Comparison of ENCODE assay signal across 19 cellular contexts in genomic region chr16:83804366-83804765, GRCh38. TPM values are rescaled to one million over a fixed set of nuclear protein-coding genes. Genes with fewer than 3 reads are reported as not detected.
DNase-seq lines count a peak whose midpoint lies in the region; ATAC-seq and TF ChIP-seq lines count a peak whose summit lies in the region.
"Had no signal": no experiment of that assay in that cellular context is flagged by ENCODE, and none has a peak within 500 bp of the region (broad histone marks: within the 10 kb centered on the region; RNA-seq: fewer than 3 reads in every experiment).

No MANE protein-coding gene starts in this region.

- BruUV-seq in Calu3 (replicated peaks; lab: Mats Ljungman, UMichigan) (no TSS peak), PC-3 (replicated peaks; lab: Mats Ljungman, UMichigan) (no TSS peak)

- no peaks in the 10 kb centered on the region for H4K20me1 ChIP-seq in PC-3 (ENCODE audit: low read length)

- CTCF ChIA-PET in Calu3 (lab: Charles Lee) (no interaction called here), PC-3 (lab: Charles Lee) (no interaction called here)

- no peaks in the 10 kb centered on the region for H3K36me3 ChIP-seq in PC-3 (ENCODE audit: low read depth, low read length)
- H3K36me3 ChIP-seq in neutrophil = peaks cover 5% of the 10 kb centered on the region

- peaks cover 13% of the 10 kb centered on the region for H3K27me3 Mint-ChIP-seq in Calu3 (ENCODE audit: unreplicated experiment)

- H3K27me3 ChIP-seq in PC-3 (ENCODE audit: low read length) (no peaks in the 10 kb centered on the region), neutrophil (no peaks in the 10 kb centered on the region)

- H3K27ac ChIP-seq in PC-3 (ENCODE audit: low read length) = peak overlapping the region; percentile 95
- H3K27ac ChIP-seq in neutrophil = peak overlapping the region; percentile 94

- intact Hi-C loops in Calu3 (cut with micrococcal nuclease; ENCODE audit: unreplicated experiment) = no loop called here
- intact Hi-C loops in PC-3 (cut with micrococcal nuclease) = no loop called here

- no peaks in the 10 kb centered on the region for H3K9me2 ChIP-seq in PC-3 (replicated peaks; ENCODE audit: low read length)
- H3K9me2 ChIP-seq: SK-N-SH had no signal

- TF ChIP-seq CTCF in Calu3 (IDR thresholded peaks at IDR 0.05; ENCODE audit: unreplicated experiment) = no peak
- no peak for TF ChIP-seq CTCF in PC-3 (conservative IDR thresholded peaks at IDR 0.05; ENCODE audit: low read depth, low read length)
- TF ChIP-seq CTCF in neutrophil (IDR thresholded peaks at IDR 0.05) = no peak
- no peak for TF ChIP-seq CTCF in GM10266 (IDR thresholded peaks at IDR 0.05; ENCODE audit: control insufficient read depth, insufficient read depth, low read depth, missing control alignments)

- H3K9ac ChIP-seq in PC-3 (ENCODE audit: low read length) = peak overlapping the region; percentile 67
- H3K9ac ChIP-seq: SK-N-SH had no signal

- H3K4me2 ChIP-seq in PC-3 (ENCODE audit: low read length) = peak overlapping the region; percentile 80
- H3K4me2 ChIP-seq: SK-N-SH had no signal

- no peaks in the 10 kb centered on the region for H3K9me3 Mint-ChIP-seq in Calu3 (ENCODE audit: low read depth, unreplicated experiment)

- no peak overlapping the region for H3K4me3 Mint-ChIP-seq in Calu3 (ENCODE audit: low read depth, unreplicated experiment)

- H3K4me3 ChIP-seq in PC-3 (ENCODE audit: low read length) = peak overlapping the region; percentile 50; the same call in 1 of the 2 replicates
- no peak overlapping the region for H3K4me3 ChIP-seq in neutrophil (ENCODE audit: low read depth in 1 of 2, low read length in 1 of 2)

- no peak for ATAC-seq in PC-3
- peak; percentile 55 for ATAC-seq in esophagus mucosa
- ATAC-seq in GM21786 (IDR thresholded peaks at IDR 0.05; ENCODE audit: unreplicated experiment) = no peak
- ATAC-seq in GM21529 (IDR thresholded peaks at IDR 0.05; ENCODE audit: unreplicated experiment) = no peak

- peak overlapping the region; percentile 62 for H2AFZ ChIP-seq in PC-3 (ENCODE audit: low read length)

- POLR2A ChIA-PET in PC-3 (lab: Charles Lee; ENCODE audit: unreplicated experiment) = no interaction called here

- peaks cover 14% of the 10 kb centered on the region for H3K79me2 ChIP-seq in PC-3 (ENCODE audit: low read length)

- peaks cover 42% of the 10 kb centered on the region for H3K4me1 ChIP-seq in PC-3 (ENCODE audit: insufficient read depth, low read length)
- peaks cover 61% of the 10 kb centered on the region in 2 experiments for H3K4me1 ChIP-seq in neutrophil (ENCODE audit: control insufficient read depth in 1 of 2, insufficient read depth in 1 of 2, low read depth in 1 of 2, low read length in 1 of 2)

- no peak for DNase-seq in Calu3
- DNase-seq in PC-3 = no peak
- no peak for DNase-seq in GM10266 (ENCODE audit: extremely low spot score)
- DNase-seq: AML-193; CD4-positive, CD25-positive, alpha-beta regulatory T cell; COR-L47; EL; KG1; MV-4-11; NCI-H1694 treated with DMSO at 0.1 percent for 48 hours; NCI-H510A; NCI-H774; OCI-M1; SHP77; SK-N-SH had no signal

- peaks cover 18% of the 10 kb centered on the region for H3K36me3 Mint-ChIP-seq in Calu3 (ENCODE audit: insufficient read depth, unreplicated experiment)

- H3K9me3 ChIP-seq in PC-3 (ENCODE audit: low read length) (no peaks in the 10 kb centered on the region), neutrophil (no peaks in the 10 kb centered on the region)
- H3K9me3 ChIP-seq: SK-N-SH had no signal

- H3K27ac Mint-ChIP-seq in Calu3 (ENCODE audit: unreplicated experiment) = peak overlapping the region; percentile 13
- H3K27ac Mint-ChIP-seq: CD4-positive, CD25-positive, alpha-beta regulatory T cell had no signal

- peaks cover 22% of the 10 kb centered on the region for H3K4me1 Mint-ChIP-seq in Calu3 (ENCODE audit: low read depth, unreplicated experiment)

- no peaks in the 10 kb centered on the region for H3F3A ChIP-seq in PC-3 (ENCODE audit: low read length, unreplicated experiment)

RNA-seq across cellular contexts. Expression of gene HSBP1, which starts 3.4 kb away (rescaled TPM):
- total RNA-seq in Calu3 (2022) (216 and 217 TPM in 2 replicates), PC-3 (2014; rRNA removed) (141 and 167 TPM in 2 replicates), esophagus mucosa (182 TPM)
